Comparison of ENCODE assay signal across 8 cellular contexts in genomic region chr14:64465208-64465821, GRCh38. TPM values are rescaled to one million over a fixed set of nuclear protein-coding genes. Genes with fewer than 3 reads are reported as not detected.
A peak's percentile ranks its signal among the peaks of the same experiment; 100 is the strongest.
DNase-seq lines count a peak whose midpoint lies in the region; ATAC-seq, FAIRE-seq and TF ChIP-seq lines count a peak whose summit lies in the region.

TSS of gene AKAP5 (plus strand) at chr14:64465499. CDS start at chr14:64468395, 2,896 bp downstream.

- H3K27ac ChIP-seq in WERI-Rb-1 = peak within 1 kb of the TSS; percentile 66
- peak within 1 kb of the TSS; percentile 22 for H3K27ac ChIP-seq in layer of hippocampus (ENCODE audit: low read depth, low read length)

- DNase-seq in EH (ENCODE audit: low read depth) (peak; percentile 39), NCI-H1092 treated with DMSO at 0.1 percent for 48 hours (lab: John Stamatoyannopoulos, UW) (peak; percentile 85), WERI-Rb-1 (peak; percentile 83), bronchial epithelial cell (ENCODE audit: low read depth) (peak; percentile 8), HCEC 1CT (no peak)
- DNase-seq in stimulated activated CD4-positive, alpha-beta T cell treated with anti-CD3 and anti-CD28 coated beads, Interleukin-1b, Interleukin-23, amount 100 ng/mL, for 4 hours (ENCODE audit: low read depth in 2 of 2) = peak; percentile 41 to 59

- peak; percentile 63 for ATAC-seq in GM21737 (IDR thresholded peaks at IDR 0.05; ENCODE audit: unreplicated experiment)

- H3K9me3 ChIP-seq in WERI-Rb-1 (ENCODE audit: severe bottlenecking) = no peaks in the 10 kb centered on the region

- FAIRE-seq in bronchial epithelial cell (lab: Jason Lieb, UNC) = no peak

- H3K36me3 ChIP-seq in WERI-Rb-1 (peaks cover 8% of the 10 kb centered on the region), bronchial epithelial cell (ENCODE audit: control insufficient read depth, insufficient read depth, low read length) (no peaks in the 10 kb centered on the region)

- peak within 1 kb of the TSS; percentile 70 for H3K4me3 ChIP-seq in WERI-Rb-1 (ENCODE audit: low read depth, low read length)
- H3K4me3 ChIP-seq in bronchial epithelial cell (ENCODE audit: low read depth, low read length) = peak within 1 kb of the TSS; percentile 51

- H3K27me3 ChIP-seq in WERI-Rb-1 (ENCODE audit: insufficient read depth, low read depth, severe bottlenecking) (no peaks in the 10 kb centered on the region), bronchial epithelial cell (ENCODE audit: control insufficient read depth, insufficient read depth, low read length) (no peaks in the 10 kb centered on the region), layer of hippocampus (ENCODE audit: control insufficient read depth, insufficient read depth, low read length) (no peaks in the 10 kb centered on the region)

- TF ChIP-seq CTCF in WERI-Rb-1 (IDR thresholded peaks at IDR 0.05; ENCODE audit: low read depth, low read length) (no peak), bronchial epithelial cell (IDR thresholded peaks at IDR 0.05; ENCODE audit: insufficient read depth, low read length, severe bottlenecking) (no peak)

RNA-seq across cellular contexts. Expression of gene AKAP5, which starts in this region (rescaled TPM):
- total RNA-seq in bronchial epithelial cell = under 0.01 and 0.13 TPM in 2 replicates

Comparison
In these comparisons a context has a peak if more than half of its experiments do, and no peak if none do; other contexts are left out.
1. Peak in DNase-seq and H3K4me3 ChIP-seq in bronchial epithelial cell; RNA of the gene not detected or under 1 TPM.